ENCODE assay signal across 18 cellular contexts in the genomic region with DNA sequence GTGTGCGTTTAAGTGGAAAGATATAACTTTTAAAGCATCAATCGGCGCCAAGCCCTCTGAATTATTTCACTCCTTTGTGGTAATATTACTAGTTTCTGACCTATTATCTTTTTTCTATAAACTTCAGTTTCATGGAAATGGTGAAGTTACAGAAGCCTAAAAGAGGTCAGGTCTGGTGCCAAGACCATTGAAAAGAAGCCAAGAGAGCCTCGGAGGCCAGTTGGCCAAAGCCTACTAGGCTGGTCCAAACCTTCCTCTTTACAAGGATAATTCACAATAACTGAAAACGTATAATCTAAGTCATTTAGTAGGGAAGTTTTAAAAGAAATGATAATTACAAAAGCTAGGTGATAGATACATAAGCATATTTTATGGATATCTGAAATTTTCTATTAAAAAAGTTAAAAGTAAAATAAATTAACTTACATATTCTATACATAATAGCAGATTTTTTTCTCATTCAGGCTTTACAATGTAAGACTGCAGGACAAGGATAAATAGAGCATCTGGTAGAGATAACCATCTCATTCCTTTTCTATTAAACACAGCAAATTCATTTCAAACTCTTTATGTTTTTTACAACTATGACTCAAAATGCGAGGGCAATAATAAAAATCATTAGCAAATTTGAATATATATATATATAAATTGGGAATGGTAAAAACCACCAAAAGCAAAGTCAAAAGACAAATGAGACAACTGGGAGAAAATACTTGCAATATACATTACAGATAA.
"Had no signal": no experiment of that assay in that cellular context is flagged by ENCODE, and none has a peak within 500 bp of the region (broad histone marks: within the 10 kb centered on the region; RNA-seq: fewer than 3 reads in every experiment).

No MANE protein-coding gene starts in this region.

- H3K27ac Mint-ChIP-seq: activated CD4-positive, alpha-beta T cell treated with anti-CD3 and anti-CD28 coated beads, Interleukin-2, amount 10 ng/mL, durations not matched to agents 24 days and 14 days; activated naive CD4-positive, alpha-beta T cell treated with anti-CD3 and anti-CD28 coated beads, Interleukin-2, amount 50 U/mL, for 24 hours; mesothelial cell of epicardium; stimulated activated naive CD8-positive, alpha-beta T cell treated with anti-CD3 and anti-CD28 coated beads, Interleukin-15, Interleukin-2, amounts not matched to agents 100 ng/mL and 50 ng/mL, for 24 hours had no signal

- H3K36me3 ChIP-seq: adrenal gland, esophagus muscularis mucosa, right atrium auricular region had no signal

- H3K27me3 ChIP-seq: adrenal gland, esophagus muscularis mucosa, right atrium auricular region, tibial nerve had no signal

- H3K4me1 Mint-ChIP-seq: activated CD4-positive, alpha-beta T cell treated with anti-CD3 and anti-CD28 coated beads, Interleukin-2, amount 10 ng/mL, durations not matched to agents 24 days and 14 days; activated naive CD4-positive, alpha-beta T cell treated with anti-CD3 and anti-CD28 coated beads, Interleukin-2, amount 50 U/mL, for 24 hours had no signal

- H3K9me3 Mint-ChIP-seq: activated CD4-positive, alpha-beta T cell treated with anti-CD3 and anti-CD28 coated beads, Interleukin-2, amount 10 ng/mL, durations not matched to agents 24 days and 14 days; nephron; stimulated activated naive CD8-positive, alpha-beta T cell treated with anti-CD3 and anti-CD28 coated beads, Interleukin-15, Interleukin-2, amounts not matched to agents 100 ng/mL and 50 ng/mL, for 24 hours had no signal

- DNase-seq: activated CD4-positive, alpha-beta T cell treated with anti-CD3 and anti-CD28 coated beads, Interleukin-2, amount 10 ng/mL, durations not matched to agents 24 days and 14 days; activated CD8-positive, alpha-beta memory T cell treated with anti-CD3 and anti-CD28 coated beads for 24 hours; activated CD8-positive, alpha-beta memory T cell treated with anti-CD3 and anti-CD28 coated beads, Interleukin-2, amount 50 U/mL, for 48 hours; activated effector memory CD4-positive, alpha-beta T cell treated with anti-CD3 and anti-CD28 coated beads, Interleukin-2, amount 50 U/mL, for 16 hours; activated T-cell treated with anti-CD3 and anti-CD28 coated beads, Interleukin-2, amount 50 U/mL, for 48 hours; effector memory CD4-positive, alpha-beta T cell; stimulated activated CD4-positive, alpha-beta T cell treated with anti-CD3 and anti-CD28 coated beads, Interleukin-2, amount 100 ng/mL, for 48 hours; T-helper 1 cell; T1000 had no signal

- H3K9me3 ChIP-seq: adrenal gland, esophagus muscularis mucosa, right atrium auricular region, tibial nerve had no signal

- H3K27me3 Mint-ChIP-seq: activated CD4-positive, alpha-beta T cell treated with anti-CD3 and anti-CD28 coated beads, Interleukin-2, amount 10 ng/mL, durations not matched to agents 24 days and 14 days; activated naive CD4-positive, alpha-beta T cell treated with anti-CD3 and anti-CD28 coated beads, Interleukin-2, amount 50 U/mL, for 24 hours; stimulated activated naive CD8-positive, alpha-beta T cell treated with anti-CD3 and anti-CD28 coated beads, Interleukin-15, Interleukin-2, amounts not matched to agents 100 ng/mL and 50 ng/mL, for 24 hours had no signal

- H3K4me3 ChIP-seq: adrenal gland, esophagus muscularis mucosa, lung, right atrium auricular region, tibial nerve had no signal

- H3K36me3 Mint-ChIP-seq: activated naive CD4-positive, alpha-beta T cell treated with anti-CD3 and anti-CD28 coated beads, Interleukin-2, amount 50 U/mL, for 24 hours had no signal

- H3K27ac ChIP-seq: adrenal gland, esophagus muscularis mucosa, right atrium auricular region, tibial nerve had no signal

- H3K4me3 Mint-ChIP-seq: activated CD4-positive, alpha-beta T cell treated with anti-CD3 and anti-CD28 coated beads, Interleukin-2, amount 10 ng/mL, durations not matched to agents 24 days and 14 days; activated naive CD4-positive, alpha-beta T cell treated with anti-CD3 and anti-CD28 coated beads, Interleukin-2, amount 50 U/mL, for 24 hours; mesothelial cell of epicardium; nephron; stimulated activated naive CD8-positive, alpha-beta T cell treated with anti-CD3 and anti-CD28 coated beads, Interleukin-15, Interleukin-2, amounts not matched to agents 100 ng/mL and 50 ng/mL, for 24 hours had no signal
